Comparison of ENCODE assay signal across 31 cellular contexts in genomic region chr11:58391879-58392278, GRCh38. TPM values are rescaled to one million over a fixed set of nuclear protein-coding genes. Genes with fewer than 3 reads are reported as not detected.
A peak's percentile ranks its signal among the peaks of the same experiment; 100 is the strongest.
DNase-seq lines count a peak whose midpoint lies in the region; ATAC-seq lines count a peak whose summit lies in the region.
"Had no signal": no experiment of that assay in that cellular context is flagged by ENCODE, and none has a peak within 500 bp of the region (broad histone marks: within the 10 kb centered on the region; RNA-seq: fewer than 3 reads in every experiment).

No MANE protein-coding gene starts in this region.

- 89 to 96% methylated on average over 1 of the region's 1 CpG for WGBS in aorta, 2 donors

- no peak overlapping the region for H3K4me3 Mint-ChIP-seq in activated naive CD8-positive, alpha-beta T cell treated with anti-CD3 and anti-CD28 coated beads, Interleukin-2, amount 50 U/mL, for 24 hours
- no peak overlapping the region for H3K4me3 Mint-ChIP-seq in activated naive CD8-positive, alpha-beta T cell treated with anti-CD3 and anti-CD28 coated beads for 36 hours
- H3K4me3 Mint-ChIP-seq in activated T-helper 1 cell treated with anti-CD3 and anti-CD28 coated beads, Interleukin-12 subunit alpha, Interleukin-12 subunit beta, Interleukin-2, Interleukin-4 antibody, amounts not matched to agents 30 ng/mL and 10 ng/mL and 1 ng/mL, durations not matched to agents 14 hours and 24 hours and 36 hours = no peak overlapping the region
- H3K4me3 Mint-ChIP-seq: activated naive CD8-positive, alpha-beta T cell treated with anti-CD3 and anti-CD28 coated beads, Interleukin-2, amount 10 ng/mL, durations not matched to agents 7 days and 5 days; activated T-cell treated with anti-CD3 and anti-CD28 coated beads, Interleukin-2, amount 50 U/mL, for 72 hours; CD14-positive monocyte; effector memory CD8-positive, alpha-beta T cell; immature natural killer cell; natural killer cell; T-cell; type B pancreatic cell had no signal

- no peaks in the 10 kb centered on the region for H3K4me1 ChIP-seq in aorta (ENCODE audit: control insufficient read depth in 1 of 2, insufficient read depth in 2 of 2, low read length in 2 of 2)
- H3K4me1 ChIP-seq: breast epithelium, colonic mucosa had no signal

- DNase-seq in activated naive CD8-positive, alpha-beta T cell treated with anti-CD3 and anti-CD28 coated beads, Interleukin-2, amount 50 U/mL, for 24 hours = no peak
- DNase-seq in activated naive CD8-positive, alpha-beta T cell treated with anti-CD3 and anti-CD28 coated beads for 36 hours = no peak
- no peak for DNase-seq in activated T-helper 1 cell treated with anti-CD3 and anti-CD28 coated beads, Interleukin-12 subunit alpha, Interleukin-12 subunit beta, Interleukin-2, Interleukin-4 antibody, amounts not matched to agents 30 ng/mL and 10 ng/mL and 1 ng/mL, durations not matched to agents 14 hours and 24 hours and 36 hours (ENCODE audit: low spot score)
- peak; percentile 5 for DNase-seq in fibroblast of peridontal ligament (ENCODE audit: extremely low read depth)
- no peak for DNase-seq in left cardiac atrium
- no peak for DNase-seq in aorta
- DNase-seq in activated naive CD4-positive, alpha-beta T cell (lab: John Stamatoyannopoulos, UW) = no peak
- DNase-seq: activated naive CD8-positive, alpha-beta T cell treated with anti-CD3 and anti-CD28 coated beads, Interleukin-2, amount 10 ng/mL, durations not matched to agents 7 days and 5 days; activated T-cell treated with anti-CD3 and anti-CD28 coated beads, Interleukin-2, amount 50 U/mL, for 72 hours; colonic mucosa; effector memory CD8-positive, alpha-beta T cell; H7; immature natural killer cell; left ventricle myocardium superior; midbrain; MM.1S; natural killer cell; NCI-H2227 treated with DMSO at 0.1 percent for 48 hours; NCI-H774; ovary; right cardiac atrium; SHP77; T-cell had no signal

- no peak overlapping the region for H3K27ac Mint-ChIP-seq in activated naive CD8-positive, alpha-beta T cell treated with anti-CD3 and anti-CD28 coated beads, Interleukin-2, amount 50 U/mL, for 24 hours
- H3K27ac Mint-ChIP-seq in activated naive CD8-positive, alpha-beta T cell treated with anti-CD3 and anti-CD28 coated beads for 36 hours = no peak overlapping the region
- peak overlapping the region; percentile 9 for H3K27ac Mint-ChIP-seq in activated T-helper 1 cell treated with anti-CD3 and anti-CD28 coated beads, Interleukin-12 subunit alpha, Interleukin-12 subunit beta, Interleukin-2, Interleukin-4 antibody, amounts not matched to agents 30 ng/mL and 10 ng/mL and 1 ng/mL, durations not matched to agents 14 hours and 24 hours and 36 hours
- H3K27ac Mint-ChIP-seq: activated naive CD8-positive, alpha-beta T cell treated with anti-CD3 and anti-CD28 coated beads, Interleukin-2, amount 10 ng/mL, durations not matched to agents 7 days and 5 days; activated T-cell treated with anti-CD3 and anti-CD28 coated beads, Interleukin-2, amount 50 U/mL, for 72 hours; CD14-positive monocyte; effector memory CD8-positive, alpha-beta T cell; immature natural killer cell; natural killer cell; T-cell; type B pancreatic cell had no signal

- no peaks in the 10 kb centered on the region for H3K27me3 Mint-ChIP-seq in activated naive CD8-positive, alpha-beta T cell treated with anti-CD3 and anti-CD28 coated beads, Interleukin-2, amount 50 U/mL, for 24 hours
- no peaks in the 10 kb centered on the region for H3K27me3 Mint-ChIP-seq in activated naive CD8-positive, alpha-beta T cell treated with anti-CD3 and anti-CD28 coated beads for 36 hours
- no peaks in the 10 kb centered on the region for H3K27me3 Mint-ChIP-seq in activated T-helper 1 cell treated with anti-CD3 and anti-CD28 coated beads, Interleukin-12 subunit alpha, Interleukin-12 subunit beta, Interleukin-2, Interleukin-4 antibody, amounts not matched to agents 30 ng/mL and 10 ng/mL and 1 ng/mL, durations not matched to agents 14 hours and 24 hours and 36 hours (ENCODE audit: insufficient read depth)
- H3K27me3 Mint-ChIP-seq: activated naive CD8-positive, alpha-beta T cell treated with anti-CD3 and anti-CD28 coated beads, Interleukin-2, amount 10 ng/mL, durations not matched to agents 7 days and 5 days; type B pancreatic cell had no signal

- H3K9me3 Mint-ChIP-seq in activated naive CD8-positive, alpha-beta T cell treated with anti-CD3 and anti-CD28 coated beads, Interleukin-2, amount 50 U/mL, for 24 hours = peaks cover 14% of the 10 kb centered on the region
- H3K9me3 Mint-ChIP-seq in activated naive CD8-positive, alpha-beta T cell treated with anti-CD3 and anti-CD28 coated beads for 36 hours = peaks cover 10% of the 10 kb centered on the region
- H3K9me3 Mint-ChIP-seq in activated T-helper 1 cell treated with anti-CD3 and anti-CD28 coated beads, Interleukin-12 subunit alpha, Interleukin-12 subunit beta, Interleukin-2, Interleukin-4 antibody, amounts not matched to agents 30 ng/mL and 10 ng/mL and 1 ng/mL, durations not matched to agents 14 hours and 24 hours and 36 hours = no peaks in the 10 kb centered on the region
- H3K9me3 Mint-ChIP-seq: effector memory CD8-positive, alpha-beta T cell; type B pancreatic cell had no signal

- no peaks in the 10 kb centered on the region for H3K36me3 ChIP-seq in aorta (ENCODE audit: control insufficient read depth in 1 of 2, insufficient read depth in 2 of 2, low read length in 1 of 2)
- H3K36me3 ChIP-seq: breast epithelium, colonic mucosa, ovary had no signal

- intact Hi-C loops in activated T-helper 1 cell treated with anti-CD3 and anti-CD28 coated beads, Interleukin-12 subunit alpha, Interleukin-12 subunit beta, Interleukin-2, Interleukin-4 antibody, amounts not matched to agents 30 ng/mL and 10 ng/mL and 1 ng/mL, durations not matched to agents 14 hours and 24 hours and 36 hours (cut with micrococcal nuclease) = loop anchor here (1.0 kb wide), 1 partner anchor 133 kb away; no protein-coding TSS in a partner anchor
- intact Hi-C loops in left cardiac atrium (cut with DNase I) = no loop called here
- intact Hi-C loops in aorta (cut with DNase I) = no loop called here

- ATAC-seq in activated naive CD8-positive, alpha-beta T cell treated with anti-CD3 and anti-CD28 coated beads, Interleukin-2, amount 50 U/mL, for 24 hours = peak; percentile 13
- no peak for ATAC-seq in GM19455 (IDR thresholded peaks at IDR 0.05; ENCODE audit: unreplicated experiment)
- no peak for ATAC-seq in left cardiac atrium
- ATAC-seq in aorta (ENCODE audit: low FRiP score) = no peak
- ATAC-seq: effector memory CD8-positive, alpha-beta T cell; left ventricle myocardium superior; natural killer cell; right cardiac atrium; T-cell had no signal

- H3K4me3 ChIP-seq in aorta (ENCODE audit: low read length in 2 of 2) = no peak overlapping the region
- H3K4me3 ChIP-seq: breast epithelium, colonic mucosa, hepatocyte, ovary had no signal

- H3K27ac ChIP-seq in aorta (ENCODE audit: low read depth in 1 of 2, low read length in 2 of 2) = no peak overlapping the region
- H3K27ac ChIP-seq: breast epithelium, colonic mucosa, hepatocyte, ovary had no signal

- H3K9me3 ChIP-seq in aorta (ENCODE audit: control insufficient read depth, low read length) = peaks cover 3% of the 10 kb centered on the region
- H3K9me3 ChIP-seq: breast epithelium, colonic mucosa had no signal

- no peaks in the 10 kb centered on the region for H3K27me3 ChIP-seq in aorta (ENCODE audit: control insufficient read depth in 1 of 2, insufficient read depth in 2 of 2, low read length in 1 of 2)
- H3K27me3 ChIP-seq: breast epithelium, colonic mucosa, hepatocyte, ovary had no signal

- peaks cover 8% of the 10 kb centered on the region for H3K4me1 Mint-ChIP-seq in activated naive CD8-positive, alpha-beta T cell treated with anti-CD3 and anti-CD28 coated beads, Interleukin-2, amount 50 U/mL, for 24 hours
- no peaks in the 10 kb centered on the region for H3K4me1 Mint-ChIP-seq in activated naive CD8-positive, alpha-beta T cell treated with anti-CD3 and anti-CD28 coated beads for 36 hours
- no peaks in the 10 kb centered on the region for H3K4me1 Mint-ChIP-seq in activated T-helper 1 cell treated with anti-CD3 and anti-CD28 coated beads, Interleukin-12 subunit alpha, Interleukin-12 subunit beta, Interleukin-2, Interleukin-4 antibody, amounts not matched to agents 30 ng/mL and 10 ng/mL and 1 ng/mL, durations not matched to agents 14 hours and 24 hours and 36 hours (ENCODE audit: low read depth)
- H3K4me1 Mint-ChIP-seq: activated naive CD8-positive, alpha-beta T cell treated with anti-CD3 and anti-CD28 coated beads, Interleukin-2, amount 10 ng/mL, durations not matched to agents 7 days and 5 days; CD14-positive monocyte; immature natural killer cell; natural killer cell; T-cell had no signal

- no peaks in the 10 kb centered on the region for H3K36me3 Mint-ChIP-seq in activated naive CD8-positive, alpha-beta T cell treated with anti-CD3 and anti-CD28 coated beads, Interleukin-2, amount 50 U/mL, for 24 hours (ENCODE audit: low read depth)
- H3K36me3 Mint-ChIP-seq in activated naive CD8-positive, alpha-beta T cell treated with anti-CD3 and anti-CD28 coated beads for 36 hours = peaks cover 6% of the 10 kb centered on the region
- H3K36me3 Mint-ChIP-seq in activated T-helper 1 cell treated with anti-CD3 and anti-CD28 coated beads, Interleukin-12 subunit alpha, Interleukin-12 subunit beta, Interleukin-2, Interleukin-4 antibody, amounts not matched to agents 30 ng/mL and 10 ng/mL and 1 ng/mL, durations not matched to agents 14 hours and 24 hours and 36 hours (ENCODE audit: low read depth) = no peaks in the 10 kb centered on the region
- H3K36me3 Mint-ChIP-seq: activated naive CD8-positive, alpha-beta T cell treated with anti-CD3 and anti-CD28 coated beads, Interleukin-2, amount 10 ng/mL, durations not matched to agents 7 days and 5 days; CD14-positive monocyte; immature natural killer cell; natural killer cell; T-cell; type B pancreatic cell had no signal

RNA-seq across cellular contexts. Expression of gene OR5B3, which starts 14.8 kb away (rescaled TPM):
- total RNA-seq in activated naive CD8-positive, alpha-beta T cell treated with anti-CD3 and anti-CD28 coated beads for 36 hours = not detected
- not detected in 2 replicates for total RNA-seq in activated T-helper 1 cell treated with anti-CD3 and anti-CD28 coated beads, Interleukin-12 subunit alpha, Interleukin-12 subunit beta, Interleukin-2, Interleukin-4 antibody, amounts not matched to agents 30 ng/mL and 10 ng/mL and 1 ng/mL, durations not matched to agents 14 hours and 24 hours and 36 hours
- total RNA-seq in left cardiac atrium (not detected), aorta (not detected)
- not detected for polyA plus RNA-seq in aorta
- total RNA-seq: A673; activated CD8-positive, alpha-beta memory T cell treated with anti-CD3 and anti-CD28 coated beads for 36 hours; activated naive CD8-positive, alpha-beta T cell treated with anti-CD3 and anti-CD28 coated beads, Interleukin-2, amount 10 ng/mL, durations not matched to agents 7 days and 5 days; activated T-cell treated with anti-CD3 and anti-CD28 coated beads, Interleukin-2, amount 50 U/mL, for 72 hours; breast epithelium; colonic mucosa; G401; H7; hepatocyte; left ventricle myocardium superior; natural killer cell; ovary; right cardiac atrium; T-cell had no signal
- polyA plus RNA-seq: CD14-positive monocyte, hepatocyte, immature natural killer cell, ovary, right cardiac atrium had no signal

RNA-seq across cellular contexts. Expression of gene OR5B17, which starts 33.0 kb away (rescaled TPM):
- total RNA-seq in activated naive CD8-positive, alpha-beta T cell treated with anti-CD3 and anti-CD28 coated beads for 36 hours = not detected
- not detected in 2 replicates for total RNA-seq in activated T-helper 1 cell treated with anti-CD3 and anti-CD28 coated beads, Interleukin-12 subunit alpha, Interleukin-12 subunit beta, Interleukin-2, Interleukin-4 antibody, amounts not matched to agents 30 ng/mL and 10 ng/mL and 1 ng/mL, durations not matched to agents 14 hours and 24 hours and 36 hours
- total RNA-seq in left cardiac atrium (not detected), aorta (not detected)
- not detected for polyA plus RNA-seq in aorta
- total RNA-seq: A673; activated CD8-positive, alpha-beta memory T cell treated with anti-CD3 and anti-CD28 coated beads for 36 hours; activated naive CD8-positive, alpha-beta T cell treated with anti-CD3 and anti-CD28 coated beads, Interleukin-2, amount 10 ng/mL, durations not matched to agents 7 days and 5 days; activated T-cell treated with anti-CD3 and anti-CD28 coated beads, Interleukin-2, amount 50 U/mL, for 72 hours; breast epithelium; colonic mucosa; G401; H7; hepatocyte; left ventricle myocardium superior; natural killer cell; ovary; right cardiac atrium; T-cell had no signal
- polyA plus RNA-seq: CD14-positive monocyte, hepatocyte, immature natural killer cell, ovary, right cardiac atrium had no signal

RNA-seq across cellular contexts. Expression of gene OR5B2, which starts 36.0 kb away (rescaled TPM):
- not detected for total RNA-seq in activated naive CD8-positive, alpha-beta T cell treated with anti-CD3 and anti-CD28 coated beads for 36 hours
- not detected in 2 replicates for total RNA-seq in activated T-helper 1 cell treated with anti-CD3 and anti-CD28 coated beads, Interleukin-12 subunit alpha, Interleukin-12 subunit beta, Interleukin-2, Interleukin-4 antibody, amounts not matched to agents 30 ng/mL and 10 ng/mL and 1 ng/mL, durations not matched to agents 14 hours and 24 hours and 36 hours
- total RNA-seq in left cardiac atrium (not detected), aorta (not detected)
- not detected for polyA plus RNA-seq in aorta
- total RNA-seq: A673; activated CD8-positive, alpha-beta memory T cell treated with anti-CD3 and anti-CD28 coated beads for 36 hours; activated naive CD8-positive, alpha-beta T cell treated with anti-CD3 and anti-CD28 coated beads, Interleukin-2, amount 10 ng/mL, durations not matched to agents 7 days and 5 days; activated T-cell treated with anti-CD3 and anti-CD28 coated beads, Interleukin-2, amount 50 U/mL, for 72 hours; breast epithelium; colonic mucosa; G401; H7; hepatocyte; left ventricle myocardium superior; natural killer cell; ovary; right cardiac atrium; T-cell had no signal
- polyA plus RNA-seq: CD14-positive monocyte, hepatocyte, immature natural killer cell, ovary, right cardiac atrium had no signal

RNA-seq across cellular contexts. Expression of gene OR5B12, which starts 50.2 kb away (rescaled TPM):
- total RNA-seq in activated naive CD8-positive, alpha-beta T cell treated with anti-CD3 and anti-CD28 coated beads for 36 hours = not detected
- not detected in 2 replicates for total RNA-seq in activated T-helper 1 cell treated with anti-CD3 and anti-CD28 coated beads, Interleukin-12 subunit alpha, Interleukin-12 subunit beta, Interleukin-2, Interleukin-4 antibody, amounts not matched to agents 30 ng/mL and 10 ng/mL and 1 ng/mL, durations not matched to agents 14 hours and 24 hours and 36 hours
- not detected for total RNA-seq in left cardiac atrium
- not detected for total RNA-seq in aorta
- polyA plus RNA-seq in aorta = not detected
- total RNA-seq: A673; activated CD8-positive, alpha-beta memory T cell treated with anti-CD3 and anti-CD28 coated beads for 36 hours; activated naive CD8-positive, alpha-beta T cell treated with anti-CD3 and anti-CD28 coated beads, Interleukin-2, amount 10 ng/mL, durations not matched to agents 7 days and 5 days; breast epithelium; colonic mucosa; G401; H7; hepatocyte; left ventricle myocardium superior; natural killer cell; ovary; right cardiac atrium had no signal
- polyA plus RNA-seq: CD14-positive monocyte, hepatocyte, immature natural killer cell, ovary, right cardiac atrium had no signal
